ENCODE assay signal across 34 cellular contexts in the genomic region with DNA sequence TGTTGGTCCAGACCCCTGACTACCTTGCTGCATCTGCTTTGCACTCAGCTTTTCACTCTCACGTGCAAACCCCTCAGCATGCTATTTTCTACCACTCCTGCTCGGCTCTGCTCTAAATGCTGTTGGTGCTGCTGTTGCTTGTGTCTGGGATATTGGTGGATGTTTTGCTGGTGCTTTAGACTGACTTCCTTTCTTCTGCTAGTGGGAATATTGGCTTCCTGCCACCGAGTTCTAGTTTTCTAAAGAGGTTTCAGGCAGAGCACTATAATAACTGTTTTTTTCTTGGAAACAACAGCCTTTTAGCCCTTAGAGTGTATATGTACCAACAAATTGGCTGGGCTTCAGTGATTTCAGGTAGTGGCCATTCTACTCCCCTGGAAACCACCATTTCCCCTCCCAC. TPM values are rescaled to one million over a fixed set of nuclear protein-coding genes. Genes with fewer than 3 reads are reported as not detected.
"Had no signal": no experiment of that assay in that cellular context is flagged by ENCODE, and none has a peak within 500 bp of the region (broad histone marks: within the 10 kb centered on the region; RNA-seq: fewer than 3 reads in every experiment).

No MANE protein-coding gene starts in this region.

- H3K27me3 ChIP-seq: adrenal gland, left lung, stomach, thyroid gland, upper lobe of right lung had no signal

- H3K27ac ChIP-seq: adrenal gland, left lung, lower lobe of right lung, prostate gland, stomach, thyroid gland, upper lobe of right lung, WERI-Rb-1 had no signal

- H3K36me3 ChIP-seq: adrenal gland, left lung, lower lobe of right lung, prostate gland, stomach, thyroid gland, upper lobe of right lung, WERI-Rb-1 had no signal

- H3K27ac Mint-ChIP-seq: activated CD4-positive, alpha-beta memory T cell treated with anti-CD3 and anti-CD28 coated beads for 36 hours; activated naive CD4-positive, alpha-beta T cell treated with anti-CD3 and anti-CD28 coated beads for 36 hours; activated naive CD8-positive, alpha-beta T cell treated with anti-CD3 and anti-CD28 coated beads for 36 hours; activated T-helper 1 cell treated with anti-CD3 and anti-CD28 coated beads, Interleukin-12 subunit alpha, Interleukin-12 subunit beta, Interleukin-2, Interleukin-4 antibody, amounts not matched to agents 30 ng/mL and 10 ng/mL and 1 ng/mL, durations not matched to agents 14 hours and 24 hours and 36 hours; brain; nephron; stimulated activated naive B cell treated with anti-CD40 and anti-IgM and Interleukin-4, amounts not matched to agents 10 μg/mL and 1 μg/mL and 100 μg/mL, for 72 hours; T-helper 1 cell treated with Interleukin-12 subunit alpha and Interleukin-12 subunit beta and Interleukin-4 antibody, amounts not matched to agents 30 μg/mL and 1 μg/mL, for 36 hours had no signal

- H3K4me3 ChIP-seq: adrenal gland, left lung, lower lobe of right lung, mucosa of descending colon, prostate gland, stomach, thyroid gland, upper lobe of right lung had no signal

- DNase-seq: activated CD4-positive, alpha-beta memory T cell treated with anti-CD3 and anti-CD28 coated beads for 36 hours; activated CD4-positive, alpha-beta T cell treated with anti-CD3 and anti-CD28 coated beads for 48 hours; activated CD8-positive, alpha-beta memory T cell treated with anti-CD3 and anti-CD28 coated beads, Interleukin-2, amount 50 U/mL, for 4 hours; activated effector memory CD4-positive, alpha-beta T cell treated with anti-CD3 and anti-CD28 coated beads, Interleukin-2, amount 50 U/mL, for 16 hours; activated naive CD4-positive, alpha-beta T cell treated with anti-CD3 and anti-CD28 coated beads for 36 hours; activated naive CD8-positive, alpha-beta T cell treated with anti-CD3 and anti-CD28 coated beads for 36 hours; activated T-cell treated with anti-CD3 and anti-CD28 coated beads, Interleukin-2, amount 50 U/mL, for 1 hour; aorta; effector CD4-positive, alpha-beta T cell; foreskin melanocyte; kidney glomerular epithelial cell; left lung; lower lobe of right lung; mesendoderm; mucosa of descending colon; retina; stimulated activated CD4-positive, alpha-beta T cell treated with anti-CD3 and anti-CD28 coated beads, Interleukin-15, amount 100 ng/mL, for 24 hours; stimulated activated CD4-positive, alpha-beta T cell treated with anti-CD3 and anti-CD28 coated beads, Interleukin-2, amount 100 ng/mL, for 24 hours; stimulated activated naive B cell treated with anti-CD40 and anti-IgM and Interleukin-4, amounts not matched to agents 10 μg/mL and 1 μg/mL and 100 μg/mL, for 72 hours; stomach; SW 1271; T-helper 9 cell; upper lobe of right lung; WERI-Rb-1 had no signal

- H3K27me3 Mint-ChIP-seq: activated CD4-positive, alpha-beta memory T cell treated with anti-CD3 and anti-CD28 coated beads for 36 hours; activated naive CD8-positive, alpha-beta T cell treated with anti-CD3 and anti-CD28 coated beads for 36 hours had no signal

- H3K4me1 ChIP-seq: thyroid gland had no signal

- H3K9me3 ChIP-seq: adrenal gland, left lung, lower lobe of right lung, mucosa of descending colon, prostate gland, stomach, thyroid gland, upper lobe of right lung had no signal

- H3K4me3 Mint-ChIP-seq: activated CD4-positive, alpha-beta memory T cell treated with anti-CD3 and anti-CD28 coated beads for 36 hours; activated naive CD4-positive, alpha-beta T cell treated with anti-CD3 and anti-CD28 coated beads for 36 hours; activated naive CD8-positive, alpha-beta T cell treated with anti-CD3 and anti-CD28 coated beads for 36 hours; activated T-helper 1 cell treated with anti-CD3 and anti-CD28 coated beads, Interleukin-12 subunit alpha, Interleukin-12 subunit beta, Interleukin-2, Interleukin-4 antibody, amounts not matched to agents 30 ng/mL and 10 ng/mL and 1 ng/mL, durations not matched to agents 14 hours and 24 hours and 36 hours; brain; nephron; stimulated activated naive B cell treated with anti-CD40 and anti-IgM and Interleukin-4, amounts not matched to agents 10 μg/mL and 1 μg/mL and 100 μg/mL, for 72 hours; T-helper 1 cell treated with Interleukin-12 subunit alpha and Interleukin-12 subunit beta and Interleukin-4 antibody, amounts not matched to agents 30 μg/mL and 1 μg/mL, for 36 hours had no signal

- H3K9me3 Mint-ChIP-seq: activated CD4-positive, alpha-beta memory T cell treated with anti-CD3 and anti-CD28 coated beads for 36 hours; activated naive CD4-positive, alpha-beta T cell treated with anti-CD3 and anti-CD28 coated beads for 36 hours; activated naive CD8-positive, alpha-beta T cell treated with anti-CD3 and anti-CD28 coated beads for 36 hours; activated T-helper 1 cell treated with anti-CD3 and anti-CD28 coated beads, Interleukin-12 subunit alpha, Interleukin-12 subunit beta, Interleukin-2, Interleukin-4 antibody, amounts not matched to agents 30 ng/mL and 10 ng/mL and 1 ng/mL, durations not matched to agents 14 hours and 24 hours and 36 hours; brain; nephron; T-helper 1 cell treated with Interleukin-12 subunit alpha and Interleukin-12 subunit beta and Interleukin-4 antibody, amounts not matched to agents 30 μg/mL and 1 μg/mL, for 36 hours had no signal

- H3K36me3 Mint-ChIP-seq: activated CD4-positive, alpha-beta memory T cell treated with anti-CD3 and anti-CD28 coated beads for 36 hours; activated naive CD8-positive, alpha-beta T cell treated with anti-CD3 and anti-CD28 coated beads for 36 hours; brain; stimulated activated naive B cell treated with anti-CD40 and anti-IgM and Interleukin-4, amounts not matched to agents 10 μg/mL and 1 μg/mL and 100 μg/mL, for 72 hours had no signal

- ATAC-seq: activated CD4-positive, CD25-positive, alpha-beta regulatory T cell treated with anti-CD3 and anti-CD28 coated beads, Interleukin-2, amount 50 U/mL, for 24 hours; left lung; lower lobe of right lung; mucosa of descending colon; stimulated activated naive B cell treated with anti-CD40 and anti-IgM and Interleukin-4, amounts not matched to agents 10 μg/mL and 1 μg/mL and 100 μg/mL, for 72 hours; upper lobe of right lung had no signal

RNA-seq across cellular contexts. Expression of a gene that starts 27.8 kb away (rescaled TPM):
- total RNA-seq: activated naive CD4-positive, alpha-beta T cell treated with anti-CD3 and anti-CD28 coated beads for 36 hours; activated T-helper 1 cell treated with anti-CD3 and anti-CD28 coated beads, Interleukin-12 subunit alpha, Interleukin-12 subunit beta, Interleukin-2, Interleukin-4 antibody, amounts not matched to agents 30 ng/mL and 10 ng/mL and 1 ng/mL, durations not matched to agents 14 hours and 24 hours and 36 hours had no signal

RNA-seq across cellular contexts. Expression of a gene that starts 29.4 kb away (rescaled TPM):
- total RNA-seq: activated T-helper 1 cell treated with anti-CD3 and anti-CD28 coated beads, Interleukin-12 subunit alpha, Interleukin-12 subunit beta, Interleukin-2, Interleukin-4 antibody, amounts not matched to agents 30 ng/mL and 10 ng/mL and 1 ng/mL, durations not matched to agents 14 hours and 24 hours and 36 hours; chondrocyte; epithelial cell of proximal tubule had no signal
